Comparison of ENCODE assay signal across 23 cellular contexts in the genomic region with DNA sequence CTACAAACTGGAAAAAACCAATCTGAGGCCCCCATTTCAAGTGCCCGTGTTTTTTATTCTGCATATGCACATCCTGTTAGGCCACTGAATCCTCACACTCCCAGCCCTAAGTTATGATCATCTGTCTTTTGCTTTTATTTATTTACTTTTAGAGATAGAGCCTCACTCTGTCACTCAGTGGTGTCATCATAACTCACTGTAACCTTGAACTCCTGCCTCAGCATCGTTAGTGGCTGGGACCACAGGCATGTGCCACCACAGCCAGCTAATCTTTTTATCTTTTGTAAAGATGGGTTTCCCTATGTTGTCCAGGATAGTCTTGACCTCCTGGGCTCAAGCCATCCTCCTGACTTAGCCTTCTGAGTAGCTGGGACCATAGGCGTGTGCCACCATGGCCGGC. TPM values are rescaled to one million over a fixed set of nuclear protein-coding genes. Genes with fewer than 3 reads are reported as not detected.
A peak's percentile ranks its signal among the peaks of the same experiment; 100 is the strongest.
DNase-seq lines count a peak whose midpoint lies in the region; FAIRE-seq and TF ChIP-seq lines count a peak whose summit lies in the region.
"Had no signal": no experiment of that assay in that cellular context is flagged by ENCODE, and none has a peak within 500 bp of the region (broad histone marks: within the 10 kb centered on the region; RNA-seq: fewer than 3 reads in every experiment).

No MANE protein-coding gene starts in this region.

- peak overlapping the region; percentile 46 to 81 (median 59) for H3K27ac ChIP-seq in sigmoid colon
- no peak overlapping the region for H3K27ac ChIP-seq in hepatocyte

- TF ChIP-seq CTCF in sigmoid colon (IDR thresholded peaks at IDR 0.05) (no peak), D721Med (IDR thresholded peaks at IDR 0.05; ENCODE audit: insufficient read depth, missing control alignments) (no peak), hepatocyte (IDR thresholded peaks at IDR 0.05; ENCODE audit: poor library complexity) (no peak)

- intact Hi-C loops in sigmoid colon (cut with DNase I) = no loop called here

- H3K36me3 ChIP-seq in sigmoid colon = no peaks in the 10 kb centered on the region
- H3K36me3 ChIP-seq in hepatocyte (replicated peaks; ENCODE audit: insufficient read depth, low read depth) = no peaks in the 10 kb centered on the region
- H3K36me3 ChIP-seq: HAP-1 had no signal

- H3K4me3 ChIP-seq in sigmoid colon = no peak overlapping the region
- H3K4me3 ChIP-seq in hepatocyte = no peak overlapping the region
- H3K4me3 ChIP-seq: HAP-1 had no signal

- H2AFZ ChIP-seq in hepatocyte = no peak overlapping the region

- no peaks in the 10 kb centered on the region for H3K79me2 ChIP-seq in hepatocyte

- TF ChIP-seq EP300 in sigmoid colon (IDR thresholded peaks at IDR 0.05) = no peak

- H3K9me3 ChIP-seq in sigmoid colon (peaks cover 0 to 4% (median 0%) of the 10 kb centered on the region in 4 donors), hepatocyte (ENCODE audit: low read depth) (no peaks in the 10 kb centered on the region)

- H3K4me1 ChIP-seq in sigmoid colon (peaks cover 0 to 48% (median 31%) of the 10 kb centered on the region in 4 donors), hepatocyte (ENCODE audit: insufficient read depth) (no peaks in the 10 kb centered on the region)
- H3K4me1 ChIP-seq: HAP-1 had no signal

- POLR2A ChIA-PET in HEK293T (lab: Yijun Ruan, JAX) = no interaction called here

- H3K27me3 ChIP-seq in sigmoid colon = no peaks in the 10 kb centered on the region
- H3K27me3 ChIP-seq in hepatocyte = no peaks in the 10 kb centered on the region

- no peak for DNase-seq in HEK293T (ENCODE audit: extremely low spot score)
- peak; percentile 21 for DNase-seq in amniotic epithelial cell (ENCODE audit: low read depth)
- peak; percentile 17 for DNase-seq in iris pigment epithelial cell (ENCODE audit: low read depth)
- no peak for DNase-seq in sigmoid colon
- DNase-seq in UCSD-AML1 (lab: John Stamatoyannopoulos, UW; ENCODE audit: unreplicated experiment) = no peak
- DNase-seq in D721Med (ENCODE audit: insufficient read length, low spot score) = no peak
- no peak for DNase-seq in SHP77 (lab: John Stamatoyannopoulos, UW)
- DNase-seq in hepatocyte (ENCODE audit: low spot score) = no peak
- DNase-seq: C1 segment of cervical spinal cord; CD4-positive, alpha-beta memory T cell; COR-L47; DMS 273 treated with DMSO at 0.1 percent for 48 hours; DMS79; GF-D8; GOT3 had no signal

- FAIRE-seq in D721Med (lab: Jason Lieb, UNC) = no peak
- FAIRE-seq: GM12891, GM18507, H54 had no signal

- WGBS in sigmoid colon, 2 donors = 71 to 78% methylated on average over 4 of the region's 4 CpGs
- WGBS in hepatocyte (ENCODE audit: low lambda C conversion rate, missing lambda C conversion rate) = 76% methylated on average over 4 of the region's 4 CpGs

- H3K4me2 ChIP-seq in hepatocyte = no peak overlapping the region

- no peaks in the 10 kb centered on the region for H4K20me1 ChIP-seq in hepatocyte (ENCODE audit: insufficient read depth, poor library complexity, severe bottlenecking)

- CTCF ChIA-PET in HEK293T (lab: Yijun Ruan, JAX) = interaction anchor here (0.9 kb wide), 1 partner anchor 13 kb away, joined by 3 read pairs; no protein-coding TSS in a partner anchor

- no peak for TF ChIP-seq POLR2A in sigmoid colon (IDR thresholded peaks at IDR 0.05)

- no peaks in the 10 kb centered on the region for H3K9me2 ChIP-seq in hepatocyte (replicated peaks; ENCODE audit: insufficient read depth)

TF ChIP-seq in HEK293T, 16 proteins besides CTCF, POLR2A, EP300 and RAD21:
- TF ChIP-seq, protein P1, sequence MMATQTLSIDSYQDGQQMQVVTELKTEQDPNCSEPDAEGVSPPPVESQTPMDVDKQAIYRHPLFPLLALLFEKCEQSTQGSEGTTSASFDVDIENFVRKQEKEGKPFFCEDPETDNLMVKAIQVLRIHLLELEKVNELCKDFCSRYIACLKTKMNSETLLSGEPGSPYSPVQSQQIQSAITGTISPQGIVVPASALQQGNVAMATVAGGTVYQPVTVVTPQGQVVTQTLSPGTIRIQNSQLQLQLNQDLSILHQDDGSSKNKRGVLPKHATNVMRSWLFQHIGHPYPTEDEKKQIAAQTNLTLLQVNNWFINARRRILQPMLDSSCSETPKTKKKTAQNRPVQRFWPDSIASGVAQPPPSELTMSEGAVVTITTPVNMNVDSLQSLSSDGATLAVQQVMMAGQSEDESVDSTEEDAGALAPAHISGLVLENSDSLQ (IDR thresholded peaks at IDR 0.05) = peak; percentile 50; the same call in 1 of the 2 replicates
- no peak for TF ChIP-seq SP1 (IDR thresholded peaks at IDR 0.05)

RNA-seq across cellular contexts. Expression of gene CLDN20, which starts 29.6 kb away (rescaled TPM):
- total RNA-seq in sigmoid colon (not detected), hepatocyte (not detected in 2 replicates)
- polyA plus RNA-seq in sigmoid colon (not detected), hepatocyte (0.38 and 0.56 TPM in 2 replicates)
- total RNA-seq: A172; A673; CD4-positive, alpha-beta memory T cell; G401 had no signal
- polyA plus RNA-seq: BJ; CD4-positive, alpha-beta memory T cell had no signal

Comparison
In these comparisons a context has a peak if more than half of its experiments do, and no peak if none do; other contexts are left out.
1. DNase-seq: peak in amniotic epithelial cell (single experiment) and iris pigment epithelial cell (single experiment); none in HEK293T (single experiment), sigmoid colon (single experiment), UCSD-AML1 (single experiment), D721Med (single experiment), SHP77 (0 of 2) and hepatocyte (single experiment).